ENCODE assay signal across 1 cellular context in genomic region chr17:4939804-4940624, GRCh38.
TF ChIP-seq lines count a peak whose summit lies in the region.

Gene RNF167, plus strand, starts transcription at chr17:4940268. Its CDS starts 642 bp downstream, at chr17:4940910.
Gene SLC25A11, minus strand, starts transcription at chr17:4940046. Its CDS starts 136 bp downstream, at chr17:4939910.

TF ChIP-seq in liver, 16 proteins besides CTCF, POLR2A, EP300 and RAD21 (continued from another document):
- peak; percentile 77 for TF ChIP-seq MAX (IDR thresholded peaks at IDR 0.05)
- TF ChIP-seq REST (IDR thresholded peaks at IDR 0.05) = peak; percentile 45
- TF ChIP-seq HNF4A (conservative IDR thresholded peaks at IDR 0.05) = peak in 1 of 2 donors; percentile 9
- peak; percentile 72 for TF ChIP-seq SP1 (IDR thresholded peaks at IDR 0.05)
